ENCODE assay signal across 8 cellular contexts in genomic region chr14:20662968-20663731, GRCh38. TPM values are rescaled to one million over a fixed set of nuclear protein-coding genes. Genes with fewer than 3 reads are reported as not detected.
DNase-seq lines count a peak whose midpoint lies in the region; ATAC-seq and TF ChIP-seq lines count a peak whose summit lies in the region.

No MANE protein-coding gene starts in this region.

- H3K4me1 ChIP-seq in HCT116 (ENCODE audit: control insufficient read depth in 1 of 2, insufficient read depth in 2 of 2, low read length in 2 of 2), result peaks cover 15 to 31% of the 10 kb centered on the region in 2 experiments

- peak; percentile 92 for ATAC-seq in HCT116
- peak; percentile 88 for ATAC-seq in activated CD4-positive, alpha-beta T cell treated with anti-CD3 and anti-CD28 coated beads for 36 hours

- peak overlapping the region; percentile 40 for H3K27ac Mint-ChIP-seq in activated CD4-positive, alpha-beta T cell treated with anti-CD3 and anti-CD28 coated beads for 36 hours

- no peaks in the 10 kb centered on the region for H3K79me2 ChIP-seq in HCT116 (ENCODE audit: insufficient read depth, low read length)

- H3K27me3 Mint-ChIP-seq in activated CD4-positive, alpha-beta T cell treated with anti-CD3 and anti-CD28 coated beads for 36 hours, result peaks cover 2% of the 10 kb centered on the region

- peak; percentile 50 to 79 (median 70); a peak in 5 of 6 replicates for TF ChIP-seq CTCF in HCT116 (IDR thresholded peaks at IDR 0.05 in 2 of 3, conservative IDR thresholded peaks at IDR 0.05 in 1 of 3; ENCODE audit: borderline replicate concordance in 1 of 3, insufficient read depth in 1 of 3, low read depth in 2 of 3, low read length in 2 of 3)
- peak; percentile 36 for TF ChIP-seq CTCF in NB4 (IDR thresholded peaks at IDR 0.05; ENCODE audit: low read depth, low read length)

- H4K20me1 ChIP-seq in HCT116 (ENCODE audit: insufficient read depth), result no peaks in the 10 kb centered on the region

- H3K9me3 Mint-ChIP-seq in activated CD4-positive, alpha-beta T cell treated with anti-CD3 and anti-CD28 coated beads for 36 hours (ENCODE audit: low read depth), result no peaks in the 10 kb centered on the region

- in situ Hi-C loops in G401 (cut with HindIII; ENCODE audit: low sequenced_read_pairs), result no loop called here

- peak overlapping the region; percentile 69 for H2AFZ ChIP-seq in HCT116 (ENCODE audit: low read depth, low read length, poor library complexity, severe bottlenecking)

- H3K9ac ChIP-seq in HCT116 (ENCODE audit: low read length), result peak overlapping the region; percentile 48

- H3K4me2 ChIP-seq in HCT116 (ENCODE audit: low read length), result peak overlapping the region; percentile 74

- H3K27me3 ChIP-seq in HCT116 (ENCODE audit: insufficient read depth, low read length), result no peaks in the 10 kb centered on the region

- peak overlapping the region; percentile 48 to 56 for H3K4me3 ChIP-seq in HCT116 (replicated peaks in 1 of 2; ENCODE audit: low read depth in 1 of 2, low read length in 2 of 2)
- H3K4me3 ChIP-seq in NB4 (ENCODE audit: low read depth, low read length), result no peak overlapping the region

- intact Hi-C loops in HCT116 (cut with micrococcal nuclease), result loop anchor here (1.0 to 2.0 kb wide), 3 partner anchors 18 to 38 kb away; no protein-coding TSS in a partner anchor
- intact Hi-C loops in activated CD4-positive, alpha-beta T cell treated with anti-CD3 and anti-CD28 coated beads for 36 hours (cut with DNase I, micrococcal nuclease), result loop anchor here (1.0 to 2.0 kb wide), 4 partner anchors 18 to 50 kb away; no protein-coding TSS in a partner anchor

- peak overlapping the region; percentile 31 for H3K27ac ChIP-seq in HCT116 (ENCODE audit: low read depth, low read length)

- TF ChIP-seq RAD21 in HCT116 (IDR thresholded peaks at IDR 0.05; ENCODE audit: low read depth), result peak; percentile 75

- peaks cover 22% of the 10 kb centered on the region for H3K4me1 Mint-ChIP-seq in activated CD4-positive, alpha-beta T cell treated with anti-CD3 and anti-CD28 coated beads for 36 hours

- POLR2A ChIA-PET in HCT116 (lab: Charles Lee), result interaction anchor here (1.3 to 3.6 kb wide), 3 partner anchors 10 to 20 kb away, joined by 3 to 23 read pairs (median 6); no protein-coding TSS in a partner anchor
- POLR2A ChIA-PET in activated CD4-positive, alpha-beta T cell treated with anti-CD3 and anti-CD28 coated beads for 36 hours (lab: Charles Lee), result interaction anchor here (1.4 kb wide), 1 partner anchor 21 kb away, joined by 3 read pairs; the partner anchor contains the start of gene RNASE4

- no peaks in the 10 kb centered on the region for H3K36me3 Mint-ChIP-seq in activated CD4-positive, alpha-beta T cell treated with anti-CD3 and anti-CD28 coated beads for 36 hours (ENCODE audit: low read depth)

- TF ChIP-seq POLR2A in HCT116 (IDR thresholded peaks at IDR 0.05; ENCODE audit: borderline replicate concordance, extremely low read depth, insufficient read depth, insufficient read length) (no peak), NB4 (IDR thresholded peaks at IDR 0.05; ENCODE audit: extremely low read depth, insufficient read length) (no peak)

- H3K36me3 ChIP-seq in HCT116 (ENCODE audit: control insufficient read depth in 1 of 2, insufficient read depth in 2 of 2, low read length in 2 of 2), result no peaks in the 10 kb centered on the region

- no peaks in the 10 kb centered on the region for H3K9me3 ChIP-seq in HCT116 (ENCODE audit: control insufficient read depth in 1 of 2, insufficient read depth in 1 of 2, low read depth in 1 of 2, low read length in 2 of 2)

- H3K4me3 Mint-ChIP-seq in activated CD4-positive, alpha-beta T cell treated with anti-CD3 and anti-CD28 coated beads for 36 hours, result peak overlapping the region; percentile 72

- H3K9me2 ChIP-seq in HCT116 (ENCODE audit: insufficient read depth), result no peaks in the 10 kb centered on the region

- TSS peak; percentile 35 for BruUV-seq in HCT116 (replicated peaks; lab: Mats Ljungman, UMichigan)

- RAD21 ChIA-PET in HCT116 (lab: Charles Lee; ENCODE audit: low non-redundant PET in 1 of 2, low total read pairs in 2 of 2, uncharacterized antibody in 2 of 2, unreplicated experiment in 2 of 2), result interaction anchor here (0.6 to 1.0 kb wide), 4 partner anchors 18 to 50 kb away, joined by 4 to 7 read pairs (median 4); no protein-coding TSS in a partner anchor

- CTCF ChIA-PET in HCT116 (lab: Charles Lee), result interaction anchor here (0.9 to 1.4 kb wide), 6 partner anchors 10 to 211 kb away, joined by 3 to 17 read pairs (median 6); partner anchors contain the start of gene RNASE4
- CTCF ChIA-PET in activated CD4-positive, alpha-beta T cell treated with anti-CD3 and anti-CD28 coated beads for 36 hours (lab: Charles Lee), result interaction anchor here (0.5 to 5.5 kb wide), 6 partner anchors 11 to 308 kb away, joined by 3 to 43 read pairs (median 5); no protein-coding TSS in a partner anchor

- DNase-seq in G401 (ENCODE audit: low spot score), result peak; percentile 88
- DNase-seq in HCT116 (ENCODE audit: low read depth, low spot score), result peak; percentile 92
- peak; percentile 68 for DNase-seq in NB4 (ENCODE audit: low read depth)
- peak; percentile 93 for DNase-seq in activated CD4-positive, alpha-beta T cell treated with anti-CD3 and anti-CD28 coated beads for 36 hours
- peak; percentile 63 for DNase-seq in dermis blood vessel endothelial cell
- peak; percentile 70 for DNase-seq in medulla oblongata (ENCODE audit: extremely low spot score)
- DNase-seq in stimulated activated CD8-positive, alpha-beta memory T cell treated with anti-CD3 and anti-CD28 coated beads, Interleukin-12 subunit alpha, Interleukin-12 subunit beta, amount 100 ng/mL, for 4 hours (ENCODE audit: low read depth), result peak; percentile 38
- DNase-seq in NCI-H2029 (lab: John Stamatoyannopoulos, UW), result no peak

TF ChIP-seq in HCT116, 20 proteins besides CTCF, POLR2A, EP300 and RAD21 (continues in another document):
- no peak for TF ChIP-seq ZBTB33 (IDR thresholded peaks at IDR 0.05; ENCODE audit: extremely low read depth, insufficient replicate concordance, low read length)
- TF ChIP-seq SP1 (IDR thresholded peaks at IDR 0.05; ENCODE audit: low read depth), result peak; percentile 46; the same call in 1 of the 2 replicates
- no peak for TF ChIP-seq ZFX (IDR thresholded peaks at IDR 0.05)
- TF ChIP-seq REST (IDR thresholded peaks at IDR 0.05; ENCODE audit: low read depth), result no peak
- TF ChIP-seq ELF1 (IDR thresholded peaks at IDR 0.05; ENCODE audit: borderline replicate concordance, low read depth), result no peak
- no peak for TF ChIP-seq EZH2 (IDR thresholded peaks at IDR 0.05)
- TF ChIP-seq SRF (IDR thresholded peaks at IDR 0.05; ENCODE audit: low read depth), result no peak
- TF ChIP-seq EGR1 (IDR thresholded peaks at IDR 0.05; ENCODE audit: low read depth), result peak; percentile 65

RNA-seq across cellular contexts. Expression of gene RNASE4, which starts 21.2 kb away (rescaled TPM):
- total RNA-seq in G401 (2014; rRNA removed; shearing (Covaris generic)), result 2.2 and 3.2 TPM in 2 replicates
- 3.9 TPM for total RNA-seq in HCT116 (2021; ENCODE audit: unreplicated experiment)
- polyA plus RNA-seq in HCT116 (2012), result 16.7 and 19.5 TPM in 2 replicates
- total RNA-seq in activated CD4-positive, alpha-beta T cell treated with anti-CD3 and anti-CD28 coated beads for 36 hours, result under 1 TPM; 0.37 to 0.50 TPM
- 11.4 and 25.7 TPM in 2 replicates for total RNA-seq in dermis blood vessel endothelial cell

RNA-seq across cellular contexts. Expression of gene OR6S1, which starts 21.7 kb away (rescaled TPM):
- total RNA-seq in G401 (2014; rRNA removed; shearing (Covaris generic)), result not detected in 2 replicates
- not detected for total RNA-seq in HCT116 (2021; ENCODE audit: unreplicated experiment)
- not detected in 2 replicates for polyA plus RNA-seq in HCT116 (2012)
- not detected for total RNA-seq in activated CD4-positive, alpha-beta T cell treated with anti-CD3 and anti-CD28 coated beads for 36 hours
- total RNA-seq in dermis blood vessel endothelial cell, result not detected in 2 replicates

RNA-seq across cellular contexts. Expression of gene ANG, which starts 25.4 kb away (rescaled TPM):
- total RNA-seq in G401 (2014; rRNA removed; shearing (Covaris generic)), result 3.4 and 7.1 TPM in 2 replicates
- 5.8 TPM for total RNA-seq in HCT116 (2021; ENCODE audit: unreplicated experiment)
- 15.4 and 18.0 TPM in 2 replicates for polyA plus RNA-seq in HCT116 (2012)
- 1 to 10 TPM in 1 of 2 experiments, under 1 TPM in 1; 0.83 to 1.8 TPM for total RNA-seq in activated CD4-positive, alpha-beta T cell treated with anti-CD3 and anti-CD28 coated beads for 36 hours
- total RNA-seq in dermis blood vessel endothelial cell, result 6.3 and 6.4 TPM in 2 replicates
